Comparison of ENCODE assay signal across 20 cellular contexts in genomic region chr18:61803393-61803792, GRCh38.
DNase-seq lines count a peak whose midpoint lies in the region; ATAC-seq and TF ChIP-seq lines count a peak whose summit lies in the region.
"Had no signal": no experiment of that assay in that cellular context is flagged by ENCODE, and none has a peak within 500 bp of the region (broad histone marks: within the 10 kb centered on the region; RNA-seq: fewer than 3 reads in every experiment).

No MANE protein-coding gene starts in this region.

- H3K9me3 ChIP-seq in HUES48 (ENCODE audit: control insufficient read depth, insufficient read depth, low read length) (no peaks in the 10 kb centered on the region), endodermal cell (ENCODE audit: control insufficient read depth, low read length) (no peaks in the 10 kb centered on the region), right cardiac atrium (ENCODE audit: control insufficient read depth, low read length) (no peaks in the 10 kb centered on the region)
- H3K9me3 ChIP-seq: BLaER1 had no signal

- H3K4me1 Mint-ChIP-seq in endodermal cell = peaks cover 47% of the 10 kb centered on the region
- peaks cover 41% of the 10 kb centered on the region for H3K4me1 Mint-ChIP-seq in nephron progenitor cell
- H3K4me1 Mint-ChIP-seq in activated naive CD8-positive, alpha-beta T cell treated with anti-CD3 and anti-CD28 coated beads, Interleukin-2, amount 50 U/mL, for 24 hours = no peaks in the 10 kb centered on the region
- H3K4me1 Mint-ChIP-seq: CD4-positive, alpha-beta memory T cell had no signal

- no peaks in the 10 kb centered on the region for H3K27me3 ChIP-seq in HUES48 (ENCODE audit: control insufficient read depth, insufficient read depth, low read length)
- H3K27me3 ChIP-seq in endodermal cell (ENCODE audit: control insufficient read depth, insufficient read depth, low read length, poor library complexity, severe bottlenecking) = no peaks in the 10 kb centered on the region
- no peaks in the 10 kb centered on the region for H3K27me3 ChIP-seq in right cardiac atrium (ENCODE audit: control insufficient read depth, insufficient read depth)
- H3K27me3 ChIP-seq: BLaER1 had no signal

- no peaks in the 10 kb centered on the region for H3K36me3 ChIP-seq in HUES48 (ENCODE audit: control insufficient read depth, insufficient read depth, low read length)
- peaks cover 2% of the 10 kb centered on the region for H3K36me3 ChIP-seq in endodermal cell (ENCODE audit: control insufficient read depth, insufficient read depth, low read length)
- H3K36me3 ChIP-seq: BLaER1 had no signal

- H3K4me3 Mint-ChIP-seq in endodermal cell (no peak overlapping the region), nephron progenitor cell (no peak overlapping the region)
- no peak overlapping the region for H3K4me3 Mint-ChIP-seq in activated naive CD8-positive, alpha-beta T cell treated with anti-CD3 and anti-CD28 coated beads, Interleukin-2, amount 50 U/mL, for 24 hours
- H3K4me3 Mint-ChIP-seq: CD14-positive monocyte; CD4-positive, alpha-beta memory T cell had no signal

- H3K27ac ChIP-seq in HUES48 (ENCODE audit: low read depth, low read length) = peak overlapping the region; percentile 31
- no peak overlapping the region for H3K27ac ChIP-seq in endodermal cell (ENCODE audit: low read depth, low read length)
- no peak overlapping the region for H3K27ac ChIP-seq in right cardiac atrium (ENCODE audit: low read length)
- H3K27ac ChIP-seq: BLaER1, HL-60 had no signal

- intact Hi-C loops in right cardiac atrium (cut with DNase I) = no loop called here

- H3K9ac ChIP-seq in HUES48 (ENCODE audit: low read depth, low read length) (no peak overlapping the region), endodermal cell (ENCODE audit: extremely low read depth, low read length, poor library complexity, severe bottlenecking) (no peak overlapping the region)
- H3K9ac ChIP-seq: BLaER1 had no signal

- 14 to 68% methylated on average over 1 to 2 of the region's 2 CpGs for WGBS in endodermal cell (ENCODE audit: insufficient coverage in 1 of 2, insufficient read length in 1 of 2), 2 experiments
- WGBS in right cardiac atrium = 70% methylated on average over 2 of the region's 2 CpGs

- ATAC-seq in GM18511 (IDR thresholded peaks at IDR 0.05; ENCODE audit: unreplicated experiment) (no peak), right cardiac atrium (no peak)
- ATAC-seq in activated naive CD8-positive, alpha-beta T cell treated with anti-CD3 and anti-CD28 coated beads, Interleukin-2, amount 50 U/mL, for 24 hours = no peak

- H3K27me3 Mint-ChIP-seq in endodermal cell (ENCODE audit: insufficient read depth) (no peaks in the 10 kb centered on the region), nephron progenitor cell (ENCODE audit: low read depth, poor library complexity) (peaks cover 8% of the 10 kb centered on the region)
- H3K27me3 Mint-ChIP-seq in activated naive CD8-positive, alpha-beta T cell treated with anti-CD3 and anti-CD28 coated beads, Interleukin-2, amount 50 U/mL, for 24 hours = peaks cover 3% of the 10 kb centered on the region

- peaks cover 16% of the 10 kb centered on the region for H3K4me1 ChIP-seq in HUES48 (ENCODE audit: control insufficient read depth, insufficient read depth, low read length)
- H3K4me1 ChIP-seq in endodermal cell (ENCODE audit: control insufficient read depth, insufficient read depth, low read length) = peaks cover 8% of the 10 kb centered on the region
- no peaks in the 10 kb centered on the region for H3K4me1 ChIP-seq in right cardiac atrium (ENCODE audit: control insufficient read depth, insufficient read depth, low read length)

- DNase-seq in ELF-1 (ENCODE audit: low read depth, low spot score) = peak; percentile 12
- no peak for DNase-seq in endodermal cell
- no peak for DNase-seq in nephron progenitor cell
- DNase-seq in right cardiac atrium = no peak
- no peak for DNase-seq in activated naive CD8-positive, alpha-beta T cell treated with anti-CD3 and anti-CD28 coated beads, Interleukin-2, amount 50 U/mL, for 24 hours
- DNase-seq in activated naive CD4-positive, alpha-beta T cell treated with anti-CD3 and anti-CD28 coated beads, Interleukin-2, amount 50 U/mL, for 16 hours = no peak
- DNase-seq: 8988T; Calu3; CD4-positive, alpha-beta memory T cell; DMS 273 treated with DMSO at 0.1 percent for 48 hours; DMS53; GDM1; GOT3; Kasumi-1; KG1 had no signal

- TF ChIP-seq CTCF in endodermal cell (conservative IDR thresholded peaks at IDR 0.05) (no peak), nephron progenitor cell (IDR thresholded peaks at IDR 0.05) (no peak)

- H3K27ac Mint-ChIP-seq in endodermal cell = peak overlapping the region; percentile 70
- peak overlapping the region; percentile 51 for H3K27ac Mint-ChIP-seq in nephron progenitor cell
- no peak overlapping the region for H3K27ac Mint-ChIP-seq in activated naive CD8-positive, alpha-beta T cell treated with anti-CD3 and anti-CD28 coated beads, Interleukin-2, amount 50 U/mL, for 24 hours
- H3K27ac Mint-ChIP-seq: CD14-positive monocyte; CD4-positive, alpha-beta memory T cell had no signal

- H3K36me3 Mint-ChIP-seq in endodermal cell (ENCODE audit: low read depth) = peaks cover 1% of the 10 kb centered on the region
- no peaks in the 10 kb centered on the region for H3K36me3 Mint-ChIP-seq in nephron progenitor cell (ENCODE audit: low read depth)
- H3K36me3 Mint-ChIP-seq in activated naive CD8-positive, alpha-beta T cell treated with anti-CD3 and anti-CD28 coated beads, Interleukin-2, amount 50 U/mL, for 24 hours (ENCODE audit: low read depth) = no peaks in the 10 kb centered on the region
- H3K36me3 Mint-ChIP-seq: CD14-positive monocyte; CD4-positive, alpha-beta memory T cell had no signal

- H3K9me3 Mint-ChIP-seq in endodermal cell = no peaks in the 10 kb centered on the region
- H3K9me3 Mint-ChIP-seq in nephron progenitor cell = peaks cover 14% of the 10 kb centered on the region
- H3K9me3 Mint-ChIP-seq in activated naive CD8-positive, alpha-beta T cell treated with anti-CD3 and anti-CD28 coated beads, Interleukin-2, amount 50 U/mL, for 24 hours = no peaks in the 10 kb centered on the region
- H3K9me3 Mint-ChIP-seq: CD4-positive, alpha-beta memory T cell had no signal

- H3K4me3 ChIP-seq in HUES48 (ENCODE audit: low read depth, low read length) (no peak overlapping the region; the same call in 1 of the 2 replicates), endodermal cell (ENCODE audit: low read length) (no peak overlapping the region), right cardiac atrium (ENCODE audit: low read length) (no peak overlapping the region)
- H3K4me3 ChIP-seq: BLaER1 had no signal
